In the genomic region with DNA sequence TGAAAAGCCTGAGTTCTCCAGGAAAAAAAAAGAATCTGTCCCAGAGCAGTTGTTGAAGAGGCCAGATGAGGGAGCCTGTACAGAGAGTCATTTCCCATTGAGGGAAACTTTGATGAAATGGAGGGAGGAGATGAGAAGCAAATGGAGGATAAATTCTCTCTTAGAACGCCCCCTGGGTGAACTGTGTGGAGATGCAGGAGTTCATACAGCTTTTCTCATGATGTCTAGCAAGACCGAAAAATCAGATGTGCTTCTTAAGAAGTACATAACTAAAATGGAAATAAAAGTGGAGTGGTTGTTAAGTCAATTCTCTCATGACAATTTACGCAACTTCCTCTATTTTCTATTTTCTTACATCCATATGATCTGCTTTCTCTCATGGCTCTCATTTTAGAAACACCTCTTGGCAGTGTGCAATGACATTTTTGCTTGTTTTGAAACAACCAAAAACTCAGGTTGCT, we compare ENCODE assay signal across 9 cellular contexts.
DNase-seq lines count a peak whose midpoint lies in the region; ATAC-seq and TF ChIP-seq lines count a peak whose summit lies in the region.
"Had no signal": no experiment of that assay in that cellular context is flagged by ENCODE, and none has a peak within 500 bp of the region (broad histone marks: within the 10 kb centered on the region; RNA-seq: fewer than 3 reads in every experiment).

No MANE protein-coding gene starts in this region.

- DNase-seq in ELR (ENCODE audit: low read depth), result peak; percentile 85
- peak; percentile 25 for DNase-seq in LNCaP clone FGC (ENCODE audit: low read depth)
- DNase-seq in WTC11 (ENCODE audit: low spot score), result no peak
- no peak for DNase-seq in right lobe of liver
- no peak for DNase-seq in stimulated activated CD4-positive, alpha-beta T cell treated with anti-CD3 and anti-CD28 coated beads, Interleukin-15, amount 100 ng/mL, for 24 hours
- no peak for DNase-seq in stimulated activated CD4-positive, alpha-beta T cell treated with anti-CD3 and anti-CD28 coated beads, Interleukin-4, amount 100 ng/mL, for 4 hours

- TF ChIP-seq POLR2A in right lobe of liver (IDR thresholded peaks at IDR 0.05), result no peak

- H3K4me3 ChIP-seq in LNCaP clone FGC (ENCODE audit: low read depth, low read length) (no peak overlapping the region), right lobe of liver (no peak overlapping the region)

- H3K27ac Mint-ChIP-seq in WTC11, result no peak overlapping the region
- H3K27ac Mint-ChIP-seq: memory B cell had no signal

- H3K27me3 Mint-ChIP-seq in WTC11 (ENCODE audit: low read depth), result no peaks in the 10 kb centered on the region
- H3K27me3 Mint-ChIP-seq: memory B cell had no signal

- CTCF ChIA-PET in WTC11 (lab: Charles Lee), result interaction anchor here (0.6 kb wide), 1 partner anchor 159 kb away, joined by 5 read pairs; no protein-coding TSS in a partner anchor

- no peak overlapping the region for H3K4me3 Mint-ChIP-seq in WTC11
- H3K4me3 Mint-ChIP-seq: memory B cell had no signal

- POLR2A ChIA-PET in WTC11 (lab: Charles Lee), result no interaction called here

- H3K27ac ChIP-seq in right lobe of liver, result no peak overlapping the region

- no peaks in the 10 kb centered on the region for H3K4me1 ChIP-seq in right lobe of liver

- H3K36me3 ChIP-seq in right lobe of liver, result no peaks in the 10 kb centered on the region

- no peaks in the 10 kb centered on the region for H3K9me3 ChIP-seq in right lobe of liver

- 46% methylated on average over 3 of the region's 3 CpGs for WGBS in right lobe of liver (ENCODE audit: insufficient coverage, low coverage, low lambda C conversion rate, missing lambda C conversion rate)

- no peaks in the 10 kb centered on the region for H3K27me3 ChIP-seq in right lobe of liver

- TF ChIP-seq CTCF in LNCaP clone FGC (IDR thresholded peaks at IDR 0.05; ENCODE audit: control insufficient read depth, extremely low read depth, insufficient read depth), result peak; percentile 53
- TF ChIP-seq CTCF in WTC11 (IDR thresholded peaks at IDR 0.05), result peak; percentile 43; the same call in 1 of the 2 replicates
- TF ChIP-seq CTCF in right lobe of liver (IDR thresholded peaks at IDR 0.05), result peak in 3 of 4 donors; percentile 6 to 11 (median 8)

- ATAC-seq in WTC11, result peak; percentile 96
- peak in 2 of 4 donors; percentile 23 to 27 for ATAC-seq in right lobe of liver
- ATAC-seq in GM21423 (IDR thresholded peaks at IDR 0.05; ENCODE audit: unreplicated experiment), result no peak
- no peak for ATAC-seq in HG03045 (IDR thresholded peaks at IDR 0.05; ENCODE audit: unreplicated experiment)

- intact Hi-C loops in right lobe of liver (cut with DNase I), result no loop called here

- peaks cover 12% of the 10 kb centered on the region for H3K4me1 Mint-ChIP-seq in WTC11
- H3K4me1 Mint-ChIP-seq: memory B cell had no signal

- peaks cover 8% of the 10 kb centered on the region for H3K9me3 Mint-ChIP-seq in WTC11

- H3K36me3 Mint-ChIP-seq in WTC11, result no peaks in the 10 kb centered on the region; the same call in 1 of the 2 replicates
- H3K36me3 Mint-ChIP-seq: memory B cell had no signal

TF ChIP-seq in WTC11, 78 proteins besides CTCF, POLR2A, EP300 and RAD21:
- TF ChIP-seq ZNF416 (CRISPR knock-in tag; IDR thresholded peaks at IDR 0.05) (no peak), ZNF396 (CRISPR knock-in tag; IDR thresholded peaks at IDR 0.05; ENCODE audit: borderline replicate concordance) (0 out of 2 replicates have a peak, but pooled peaks have one; percentile 48)

Comparison
In these comparisons a context has a peak if more than half of its experiments do, and no peak if none do; other contexts are left out.
1. DNase-seq: peak in ELR (single experiment) and LNCaP clone FGC (single experiment); none in WTC11 (single experiment), right lobe of liver (0 of 3), stimulated activated CD4-positive, alpha-beta T cell treated with anti-CD3 and anti-CD28 coated beads, Interleukin-15, amount 100 ng/mL, for 24 hours (single experiment) and stimulated activated CD4-positive, alpha-beta T cell treated with anti-CD3 and anti-CD28 coated beads, Interleukin-4, amount 100 ng/mL, for 4 hours (0 of 2).
2. Peak in every context shown above with its lines, with median percentiles within 50 percentile points of each other: CTCF ChIP-seq.